8 cellular contexts compared by ENCODE assay signal in genomic region chr5:140700177-140701144, GRCh38. TPM values are rescaled to one million over a fixed set of nuclear protein-coding genes. Genes with fewer than 3 reads are reported as not detected.
DNase-seq lines count a peak whose midpoint lies in the region; ATAC-seq and TF ChIP-seq lines count a peak whose summit lies in the region.

Gene ZMAT2 (plus strand): TSS chr5:140700447. CDS start chr5:140700461, 14 bp downstream.

- peak in 3 of 4 donors; percentile 41 to 75 (median 71) for TF ChIP-seq POLR2A in esophagus squamous epithelium (IDR thresholded peaks at IDR 0.05)

- no peaks in the 10 kb centered on the region for H4K20me1 ChIP-seq in Karpas-422 (ENCODE audit: insufficient read depth, low read depth, low read length)

- H3K79me2 ChIP-seq in Karpas-422 (ENCODE audit: low read length), result peaks cover 15% of the 10 kb centered on the region

- peaks cover 68% of the 10 kb centered on the region for H3K36me3 ChIP-seq in Karpas-422 (ENCODE audit: insufficient read depth, low read length)
- peaks cover 21 to 85% (median 70%) of the 10 kb centered on the region in 3 donors for H3K36me3 ChIP-seq in esophagus squamous epithelium

- DNase-seq in DMS79 treated with DMSO at 0.1 percent for 48 hours (lab: John Stamatoyannopoulos, UW), result peak; percentile 80
- DNase-seq in Karpas-422, result peak; percentile 95
- DNase-seq in RKO (ENCODE audit: low spot score), result peak; percentile 99
- peak; percentile 85 for DNase-seq in activated T-helper 1 cell treated with Interleukin-2 at 50 U/mL for 16 hours (ENCODE audit: low read depth)
- DNase-seq in esophagus squamous epithelium (lab: John Stamatoyannopoulos, UW), result peak; percentile 75
- peak; percentile 99 for DNase-seq in myocyte (ENCODE audit: low read depth)
- peak; percentile 75 to 92 for DNase-seq in stimulated activated CD8-positive, alpha-beta memory T cell treated with anti-CD3 and anti-CD28 coated beads, Interleukin-7, amount 100 ng/mL, for 48 hours (ENCODE audit: extremely low read depth in 1 of 2, low read depth in 1 of 2)

- 1 to 2% methylated on average over 30 to 32 of the region's 44 CpGs for WGBS in esophagus squamous epithelium, 2 donors

- H3K27me3 ChIP-seq in Karpas-422 (ENCODE audit: low read length) (no peaks in the 10 kb centered on the region), esophagus squamous epithelium (no peaks in the 10 kb centered on the region)

- intact Hi-C loops in esophagus squamous epithelium (cut with DNase I), result no loop called here

- no peak within 1 kb of the TSS for H3K27ac ChIP-seq in Karpas-422 (ENCODE audit: low read length)
- peak within 1 kb of the TSS; percentile 80 to 87 (median 81) for H3K27ac ChIP-seq in esophagus squamous epithelium

- no peak for TF ChIP-seq CTCF in esophagus squamous epithelium (IDR thresholded peaks at IDR 0.05)

- no peak within 1 kb of the TSS for H2AFZ ChIP-seq in Karpas-422 (ENCODE audit: low read length)

- H3K9me3 ChIP-seq in Karpas-422 (ENCODE audit: low read length) (no peaks in the 10 kb centered on the region), esophagus squamous epithelium (no peaks in the 10 kb centered on the region)

- peak within 1 kb of the TSS; percentile 63 for H3K4me2 ChIP-seq in Karpas-422 (ENCODE audit: low read depth, low read length, poor library complexity, severe bottlenecking)

- peak within 1 kb of the TSS; percentile 62 for H3K9ac ChIP-seq in Karpas-422 (ENCODE audit: low read length)

- H3K4me1 ChIP-seq in Karpas-422 (ENCODE audit: low read length) (peaks cover 7% of the 10 kb centered on the region), esophagus squamous epithelium (peaks cover 4 to 30% (median 14%) of the 10 kb centered on the region in 3 donors)

- ATAC-seq in GM21825 (IDR thresholded peaks at IDR 0.05; ENCODE audit: unreplicated experiment), result peak; percentile 86

- H3K4me3 ChIP-seq in Karpas-422 (ENCODE audit: low read length) (peak within 1 kb of the TSS; percentile 75), esophagus squamous epithelium (peak within 1 kb of the TSS; percentile 66 to 89 (median 76))

- no peaks in the 10 kb centered on the region for H3K9me2 ChIP-seq in Karpas-422 (replicated peaks; ENCODE audit: insufficient read depth, low read length)

RNA-seq across cellular contexts. Expression of gene ZMAT2, which starts in this region (rescaled TPM):
- 18.1 and 20.6 TPM in 2 replicates for total RNA-seq in Karpas-422 (2014; rRNA removed; shearing (Covaris generic); ENCODE audit: low replicate concordance)
- total RNA-seq in esophagus squamous epithelium (10 to 100 TPM; 25.2 to 52.4 (median 41.3) TPM), myocyte (46.7 and 61.3 TPM in 2 replicates)
- 98.9 TPM for polyA plus RNA-seq in myocyte (2012)
